In the genomic region with DNA sequence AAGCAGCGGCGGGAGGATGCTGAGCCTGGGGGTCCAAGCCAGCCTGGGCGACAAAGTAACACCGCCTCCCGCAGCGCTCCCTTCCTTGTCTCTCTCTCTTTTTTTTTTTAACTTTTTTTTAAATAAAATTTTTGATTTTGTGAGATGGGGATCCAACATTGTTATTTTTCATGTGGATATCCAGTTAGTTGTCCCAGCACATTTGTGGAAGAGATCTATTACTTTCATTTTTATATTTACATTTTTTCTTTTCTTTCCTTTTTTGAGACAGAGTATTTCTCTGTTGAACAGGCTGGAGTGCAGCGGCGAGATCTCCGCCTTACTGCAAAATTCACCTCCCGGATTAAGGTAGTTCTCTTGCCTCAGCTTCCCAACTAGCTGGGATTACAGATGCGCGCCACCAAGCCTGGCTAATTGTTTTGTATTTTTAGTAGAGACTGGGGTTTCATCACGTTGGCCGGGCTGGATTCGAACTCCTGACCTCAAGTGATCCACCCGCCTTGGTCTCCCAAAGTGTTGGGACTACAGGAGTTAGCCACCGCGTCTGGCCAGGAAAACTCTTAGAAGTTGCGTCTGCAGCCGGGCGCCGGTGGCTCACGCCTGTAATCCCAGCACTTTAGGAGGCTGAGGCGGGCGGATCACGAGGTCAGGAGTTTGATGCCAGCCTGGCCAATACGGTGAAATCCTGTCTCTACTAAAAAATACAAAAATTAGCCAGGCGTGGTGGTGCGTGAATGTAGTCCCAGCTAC, we compare ENCODE assay signal across 8 cellular contexts. TPM values are rescaled to one million over a fixed set of nuclear protein-coding genes. Genes with fewer than 3 reads are reported as not detected.
DNase-seq lines count a peak whose midpoint lies in the region; ATAC-seq and TF ChIP-seq lines count a peak whose summit lies in the region.

No MANE protein-coding gene starts in this region.

- peaks cover 3% of the 10 kb centered on the region; the same call in 1 of the 2 replicates for H3F3A ChIP-seq in GM23248 (ENCODE audit: insufficient read depth)

- H3K4me1 ChIP-seq in GM23248 (ENCODE audit: insufficient read depth) = peaks cover 4% of the 10 kb centered on the region; the same call in 1 of the 2 replicates
- no peaks in the 10 kb centered on the region for H3K4me1 ChIP-seq in skeletal muscle satellite cell (ENCODE audit: control insufficient read depth, insufficient read depth, low read length)

- TF ChIP-seq CTCF in VCaP (conservative IDR thresholded peaks at IDR 0.05) = no peak
- TF ChIP-seq CTCF in fibroblast of villous mesenchyme (IDR thresholded peaks at IDR 0.05; ENCODE audit: insufficient read depth, low read depth, low read length) = no peak

- H3K4me2 ChIP-seq in GM23248 (ENCODE audit: unreplicated experiment) = peak overlapping the region; percentile 95
- peak overlapping the region; percentile 81 for H3K4me2 ChIP-seq in skeletal muscle satellite cell (ENCODE audit: low read length)

- no peaks in the 10 kb centered on the region for H4K20me1 ChIP-seq in GM23248 (ENCODE audit: insufficient read depth)

- H3K9ac ChIP-seq in GM23248 (peak overlapping the region; percentile 92), skeletal muscle satellite cell (ENCODE audit: low read depth, low read length) (peak overlapping the region; percentile 44)

- H2AFZ ChIP-seq in GM23248 = peak overlapping the region; percentile 100

- no peaks in the 10 kb centered on the region for H3K9me2 ChIP-seq in GM23248 (ENCODE audit: insufficient read depth)

- WGBS in GM23248 (ENCODE audit: low coverage in 1 of 2, low lambda C conversion rate in 2 of 2, missing lambda C conversion rate in 2 of 2), 2 experiments = 62 to 66% methylated on average over 27 to 29 of the region's 29 CpGs

- H3K4me3 ChIP-seq in GM23248 (peak overlapping the region; percentile 99), fibroblast of villous mesenchyme (ENCODE audit: low read depth, low read length) (peak overlapping the region; percentile 92), skeletal muscle satellite cell (ENCODE audit: low read length) (peak overlapping the region; percentile 83)

- no peaks in the 10 kb centered on the region for H3K27me3 ChIP-seq in GM23248 (replicated peaks; ENCODE audit: insufficient read depth)
- no peaks in the 10 kb centered on the region for H3K27me3 ChIP-seq in skeletal muscle satellite cell (ENCODE audit: control insufficient read depth, insufficient read depth, low read length)

- in situ Hi-C loops in GM23248 (cut with MboI) = no loop called here

- H3K9me3 ChIP-seq in GM23248 (ENCODE audit: low read depth) = peaks cover 4% of the 10 kb centered on the region
- H3K9me3 ChIP-seq in skeletal muscle satellite cell (replicated peaks; ENCODE audit: low read length) = peaks cover 11% of the 10 kb centered on the region

- H3K36me3 ChIP-seq in GM23248 (ENCODE audit: low read depth) (no peaks in the 10 kb centered on the region), skeletal muscle satellite cell (ENCODE audit: insufficient read depth, low read length) (no peaks in the 10 kb centered on the region)

- peak overlapping the region; percentile 69 for H3K27ac ChIP-seq in GM23248
- H3K27ac ChIP-seq in VCaP = peak overlapping the region; percentile 100

- peaks cover 7% of the 10 kb centered on the region; the same call in 1 of the 2 replicates for H3K79me2 ChIP-seq in GM23248 (ENCODE audit: insufficient read depth)

- ATAC-seq in HG02610 (IDR thresholded peaks at IDR 0.05; ENCODE audit: unreplicated experiment) = no peak
- ATAC-seq in GM21737 (IDR thresholded peaks at IDR 0.05; ENCODE audit: unreplicated experiment) = no peak
- ATAC-seq in HG03442 (IDR thresholded peaks at IDR 0.05; ENCODE audit: unreplicated experiment) = no peak

- DNase-seq in GM23248 (no peak), fibroblast of villous mesenchyme (ENCODE audit: low read depth) (no peak), HK-2 (ENCODE audit: unreplicated experiment) (no peak)

RNA-seq across cellular contexts. Expression of a gene that starts 19.4 kb away (rescaled TPM):
- 3.0 and 6.7 TPM in 2 replicates for total RNA-seq in GM23248 (2014; rRNA removed; shearing (Covaris generic))
- 4.3 and 4.7 TPM in 2 replicates for polyA plus RNA-seq in GM23248 (2016; fragmentation: Nextera tagmentation; extraction: Ambion mirVana)
- 4.5 and 11.7 TPM in 2 replicates for total RNA-seq in fibroblast of villous mesenchyme
- 4.8 and 8.1 TPM in 2 replicates for total RNA-seq in skeletal muscle satellite cell (2012; rRNA removed)

RNA-seq across cellular contexts. Expression of a gene that starts 20.1 kb away (rescaled TPM):
- total RNA-seq in GM23248 (2014; rRNA removed; shearing (Covaris generic)) = 0.76 and 5.1 TPM in 2 replicates
- 1.4 and 1.6 TPM in 2 replicates for polyA plus RNA-seq in GM23248 (2016; fragmentation: Nextera tagmentation; extraction: Ambion mirVana)
- 1.9 and 4.7 TPM in 2 replicates for total RNA-seq in fibroblast of villous mesenchyme
- 3.1 and 3.5 TPM in 2 replicates for total RNA-seq in skeletal muscle satellite cell (2012; rRNA removed)

RNA-seq across cellular contexts. Expression of a gene that starts 45.9 kb away (rescaled TPM):
- 3.8 and 16.4 TPM in 2 replicates for total RNA-seq in GM23248 (2014; rRNA removed; shearing (Covaris generic))
- polyA plus RNA-seq in GM23248 (2016; fragmentation: Nextera tagmentation; extraction: Ambion mirVana) = 4.3 and 5.3 TPM in 2 replicates
- total RNA-seq in fibroblast of villous mesenchyme = 6.4 and 18.6 TPM in 2 replicates
- 4.8 and 7.4 TPM in 2 replicates for total RNA-seq in skeletal muscle satellite cell (2012; rRNA removed)
